In genomic region chr9:93892748-93893147, GRCh38 we compare ENCODE assay signal across 28 cellular contexts.
"Had no signal": no experiment of that assay in that cellular context is flagged by ENCODE, and none has a peak within 500 bp of the region (broad histone marks: within the 10 kb centered on the region; RNA-seq: fewer than 3 reads in every experiment).

No MANE protein-coding gene starts in this region.

- DNase-seq: natural killer cell; occipital lobe; ovary; posterior cingulate gyrus; psoas muscle; right cardiac atrium; stimulated activated CD4-positive, alpha-beta T cell treated with anti-CD3 and anti-CD28 coated beads, Interleukin-12 subunit alpha, Interleukin-12 subunit beta, amount 100 ng/mL, for 4 hours; stimulated activated CD4-positive, alpha-beta T cell treated with anti-CD3 and anti-CD28 coated beads, Interleukin-1b, Interleukin-23, amount 100 ng/mL, for 48 hours; stimulated activated CD4-positive, alpha-beta T cell treated with anti-CD3 and anti-CD28 coated beads, Interleukin-4, amount 100 ng/mL, for 1 hour; stimulated activated CD4-positive, alpha-beta T cell treated with anti-CD3 and anti-CD28 coated beads, Interleukin-4, amount 100 ng/mL, for 4 hours; stimulated activated CD8-positive, alpha-beta memory T cell treated with anti-CD3 and anti-CD28 coated beads, Interleukin-4, amount 100 ng/mL, for 48 hours; stimulated activated naive CD4-positive, alpha-beta T cell; stimulated activated naive CD8-positive, alpha-beta T cell treated with anti-CD3 and anti-CD28 coated beads, Interleukin-15, amount 100 ng/mL, for 72 hours; stimulated activated naive CD8-positive, alpha-beta T cell treated with anti-CD3 and anti-CD28 coated beads, Interleukin-15, Interleukin-2, amounts not matched to agents 100 U/mL and 50 U/mL, for 24 hours; substantia nigra; testis; tibial artery; upper lobe of right lung; uterus had no signal

- H3K4me3 ChIP-seq: neural progenitor cell, ovary, psoas muscle, skin epidermis, smooth muscle cell, spleen, suprapubic skin, testis, tibial artery, transverse colon, upper lobe of right lung, uterus had no signal

- H3K27me3 ChIP-seq: neural progenitor cell, ovary, testis, transverse colon, upper lobe of right lung, uterus had no signal

- H3K9me3 ChIP-seq: psoas muscle, suprapubic skin, testis, upper lobe of right lung, uterus had no signal

- H2AFZ ChIP-seq: neural progenitor cell, parathyroid adenoma had no signal

- H3K9ac ChIP-seq: neural progenitor cell, parathyroid adenoma had no signal

- H3K27ac ChIP-seq: neural progenitor cell, ovary, parathyroid adenoma, psoas muscle, skin epidermis, spleen, suprapubic skin, testis, tibial artery, transverse colon, upper lobe of right lung, uterus had no signal

- H3K4me2 ChIP-seq: neural progenitor cell, smooth muscle cell had no signal

- H3K36me3 ChIP-seq: neural progenitor cell, ovary, spleen, suprapubic skin, tibial artery, transverse colon, upper lobe of right lung, uterus had no signal

- H3K79me2 ChIP-seq: parathyroid adenoma had no signal

- ATAC-seq: natural killer cell; psoas muscle; right cardiac atrium; sciatic nerve; stimulated activated memory B cell treated with anti-CD40 and anti-IgM and Interleukin-4, amounts not matched to agents 10 μg/mL and 1 μg/mL and 100 μg/mL, for 72 hours; stimulated activated naive CD8-positive, alpha-beta T cell treated with anti-CD3 and anti-CD28 coated beads, Interleukin-15, amount 100 ng/mL, for 72 hours; stimulated activated naive CD8-positive, alpha-beta T cell treated with anti-CD3 and anti-CD28 coated beads, Interleukin-15, Interleukin-2, amounts not matched to agents 100 U/mL and 50 U/mL, for 24 hours; upper lobe of right lung had no signal

- H3K4me1 ChIP-seq: neural progenitor cell, parathyroid adenoma, psoas muscle, spleen, suprapubic skin, testis, tibial artery, transverse colon, upper lobe of right lung, uterus had no signal
